Comparison of ENCODE assay signal across 16 cellular contexts in the genomic region with DNA sequence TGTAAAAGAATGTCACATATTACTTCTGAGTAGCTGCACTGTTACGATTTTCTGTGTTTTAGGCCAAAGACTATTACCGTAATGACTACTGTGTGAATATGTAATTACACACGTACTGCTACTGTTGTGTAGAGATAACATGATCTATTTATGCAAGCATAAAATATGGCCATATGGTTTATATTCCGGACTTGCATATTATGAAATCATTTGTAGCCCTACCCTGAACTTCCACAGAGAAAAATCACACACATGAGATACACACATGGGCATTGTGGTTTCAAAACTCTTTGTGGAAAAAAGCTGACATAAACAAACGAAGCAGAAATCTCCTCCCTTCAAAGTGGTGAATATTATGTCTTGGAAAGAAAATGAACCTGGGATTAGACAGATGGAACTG.
"Had no signal": no experiment of that assay in that cellular context is flagged by ENCODE, and none has a peak within 500 bp of the region (broad histone marks: within the 10 kb centered on the region; RNA-seq: fewer than 3 reads in every experiment).

No MANE protein-coding gene starts in this region.

- H3K4me1 ChIP-seq: breast epithelium, gastrocnemius medialis, heart left ventricle, lower lobe of right lung had no signal

- H3K36me3 ChIP-seq: breast epithelium, gastrocnemius medialis, heart left ventricle, lower lobe of right lung, ovary had no signal

- H3K27ac ChIP-seq: breast epithelium, gastrocnemius medialis, heart left ventricle, lower lobe of right lung, ovary had no signal

- H3K9me3 ChIP-seq: breast epithelium, gastrocnemius medialis, heart left ventricle, lower lobe of right lung, ovary had no signal

- H3K4me3 ChIP-seq: breast epithelium, gastrocnemius medialis, heart left ventricle, lower lobe of right lung, ovary had no signal

- H3K27me3 ChIP-seq: breast epithelium, gastrocnemius medialis, heart left ventricle, ovary had no signal

- DNase-seq: activated CD4-positive, alpha-beta T cell treated with anti-CD3 and anti-CD28 coated beads, Interleukin-2, amount 50 U/mL, for 1 hour; activated CD8-positive, alpha-beta memory T cell treated with anti-CD3 and anti-CD28 coated beads for 24 hours; activated naive CD4-positive, alpha-beta T cell; activated naive CD8-positive, alpha-beta T cell treated with anti-CD3 and anti-CD28 coated beads, Interleukin-2, amount 10 ng/mL, durations not matched to agents 7 days and 5 days; aorta; gastrocnemius medialis; heart left ventricle; left colon; lower lobe of right lung; midbrain; ovary; stimulated activated CD4-positive, alpha-beta T cell treated with anti-CD3 and anti-CD28 coated beads, Interleukin-12 subunit alpha, Interleukin-12 subunit beta, amount 100 ng/mL, for 4 hours; stimulated activated CD4-positive, alpha-beta T cell treated with anti-CD3 and anti-CD28 coated beads, Interleukin-2, amount 100 ng/mL, for 24 hours; T-cell; T-helper 9 cell had no signal
